In genomic region chr3:45783667-45784066, GRCh38 we compare ENCODE assay signal across 18 cellular contexts. TPM values are rescaled to one million over a fixed set of nuclear protein-coding genes. Genes with fewer than 3 reads are reported as not detected.
A peak's percentile ranks its signal among the peaks of the same experiment; 100 is the strongest.
DNase-seq lines count a peak whose midpoint lies in the region; ATAC-seq, FAIRE-seq and TF ChIP-seq lines count a peak whose summit lies in the region.
"Had no signal": no experiment of that assay in that cellular context is flagged by ENCODE, and none has a peak within 500 bp of the region (broad histone marks: within the 10 kb centered on the region; RNA-seq: fewer than 3 reads in every experiment).

No MANE protein-coding gene starts in this region.

- no peak overlapping the region for H2BK5ac ChIP-seq in H1 (ENCODE audit: low read depth, low read length)

- no peak overlapping the region for H2BK120ac ChIP-seq in H1 (replicated peaks; ENCODE audit: low read depth, low read length)

- H4K5ac ChIP-seq in H1 (ENCODE audit: insufficient read length, low read depth, low read length), result no peak overlapping the region

- H3K4me2 ChIP-seq in PC-3 (ENCODE audit: low read length) (no peak overlapping the region), H1 (ENCODE audit: insufficient read depth in 1 of 2, low read depth in 2 of 2, low read length in 2 of 2) (no peak overlapping the region)
- H3K4me2 ChIP-seq: SK-N-SH had no signal

- no TSS peak for BruUV-seq in PC-3 (replicated peaks; lab: Mats Ljungman, UMichigan)

- no peaks in the 10 kb centered on the region for H3K4me1 Mint-ChIP-seq in osteocyte (ENCODE audit: unreplicated experiment)
- H3K4me1 Mint-ChIP-seq: CD14-positive monocyte had no signal

- H2BK20ac ChIP-seq in H1 (ENCODE audit: low read length), result no peak overlapping the region

- TF ChIP-seq CTCF in GM12873 (IDR thresholded peaks at IDR 0.05; ENCODE audit: insufficient read depth, low read depth, low read length, missing control alignments) (peak; percentile 5), PC-3 (conservative IDR thresholded peaks at IDR 0.05; ENCODE audit: low read depth, low read length) (0 out of 2 replicates have a peak, but pooled peaks have one; percentile 19), H1 (IDR thresholded peaks at IDR 0.05; ENCODE audit: control extremely low read depth in 1 of 3, insufficient read depth in 1 of 3, low read depth in 1 of 3, low read length in 3 of 3) (peak in 2 of 3 experiments; percentile 2 to 36; a peak in 2 of 4 replicates), osteocyte (IDR thresholded peaks at IDR 0.05) (no peak)

- no peak overlapping the region for H3K23ac ChIP-seq in H1 (ENCODE audit: insufficient read length)

- no peak overlapping the region for H3K27ac Mint-ChIP-seq in osteocyte (ENCODE audit: unreplicated experiment)
- H3K27ac Mint-ChIP-seq: CD14-positive monocyte had no signal

- no peak overlapping the region for H3K4me3 ChIP-seq in PC-3 (ENCODE audit: low read length)
- no peak overlapping the region for H3K4me3 ChIP-seq in H1 (ENCODE audit: extremely low read depth in 1 of 4, insufficient read depth in 2 of 4, low read depth in 3 of 4, low read length in 4 of 4)
- H3K4me3 ChIP-seq in effector memory CD4-positive, alpha-beta T cell (ENCODE audit: insufficient read depth, low read depth, low read length, poor library complexity, severe bottlenecking), result no peak overlapping the region

- no peaks in the 10 kb centered on the region for H3K36me3 Mint-ChIP-seq in osteocyte (ENCODE audit: unreplicated experiment)
- H3K36me3 Mint-ChIP-seq: CD14-positive monocyte had no signal

- H3K79me1 ChIP-seq in H1 (ENCODE audit: low read depth, low read length), result no peaks in the 10 kb centered on the region

- H3K4me3 Mint-ChIP-seq in osteocyte (ENCODE audit: unreplicated experiment), result no peak overlapping the region
- H3K4me3 Mint-ChIP-seq: CD14-positive monocyte had no signal

- H3K27ac ChIP-seq in PC-3 (ENCODE audit: low read length) (no peak overlapping the region), H1 (ENCODE audit: low read depth, low read length) (no peak overlapping the region)
- no peak overlapping the region for H3K27ac ChIP-seq in effector memory CD4-positive, alpha-beta T cell (ENCODE audit: insufficient read depth, low read length, poor library complexity, severe bottlenecking)

- no peaks in the 10 kb centered on the region for H3F3A ChIP-seq in PC-3 (ENCODE audit: low read length, unreplicated experiment)

- no peak overlapping the region for H4K91ac ChIP-seq in H1 (replicated peaks; ENCODE audit: insufficient read length, low read length)

- H3K9me3 ChIP-seq in PC-3 (ENCODE audit: low read length) (no peaks in the 10 kb centered on the region), H1 (ENCODE audit: insufficient read depth in 2 of 2, low read depth in 1 of 2, low read length in 1 of 2) (no peaks in the 10 kb centered on the region)
- no peaks in the 10 kb centered on the region for H3K9me3 ChIP-seq in effector memory CD4-positive, alpha-beta T cell (ENCODE audit: control insufficient read depth, low read length)
- H3K9me3 ChIP-seq: SK-N-SH had no signal

- H3K14ac ChIP-seq in H1 (ENCODE audit: insufficient read length), result no peak overlapping the region

- peaks cover 8% of the 10 kb centered on the region for H3K9me3 Mint-ChIP-seq in osteocyte (ENCODE audit: unreplicated experiment)

- 88% methylated on average over 3 of the region's 3 CpGs; no CpG with 5 or more reads in 1 of the 2 experiments for whole genome bisulfite sequencing in H1 (ENCODE audit: extremely low coverage in 1 of 2, insufficient coverage in 1 of 2, insufficient read length in 1 of 2, insufficient replicate concordance in 2 of 2, low coverage in 1 of 2, low lambda C conversion rate in 2 of 2, missing lambda C conversion rate in 1 of 2), 2 experiments

- no peaks in the 10 kb centered on the region for H3K4me1 ChIP-seq in PC-3 (ENCODE audit: insufficient read depth, low read length)
- peaks cover 0 to 2% (median 0%) of the 10 kb centered on the region in 4 experiments; a peak in 1 of 7 replicates for H3K4me1 ChIP-seq in H1 (replicated peaks in 1 of 4; ENCODE audit: control insufficient read depth in 3 of 4, insufficient read depth in 4 of 4, low read length in 3 of 4)
- H3K4me1 ChIP-seq in effector memory CD4-positive, alpha-beta T cell (ENCODE audit: control insufficient read depth, insufficient read depth, low read length, poor library complexity, severe bottlenecking), result no peaks in the 10 kb centered on the region

- no peaks in the 10 kb centered on the region for H3K36me3 ChIP-seq in PC-3 (ENCODE audit: low read depth, low read length)
- no peaks in the 10 kb centered on the region for H3K36me3 ChIP-seq in H1 (ENCODE audit: control insufficient read depth in 2 of 4, insufficient read depth in 4 of 4, low read length in 3 of 4)
- no peaks in the 10 kb centered on the region for H3K36me3 ChIP-seq in effector memory CD4-positive, alpha-beta T cell (ENCODE audit: control insufficient read depth, insufficient read depth, low read length)

- no peak overlapping the region for H3K18ac ChIP-seq in H1 (ENCODE audit: extremely low read depth, low read length)

- CTCF ChIA-PET in PC-3 (lab: Charles Lee) (interaction anchor here (0.6 kb wide), 1 partner anchor 295 kb away, joined by 3 read pairs; no protein-coding TSS in a partner anchor), H1 (lab: Charles Lee; ENCODE audit: partially characterized antibody) (interaction anchor here (1.0 to 1.7 kb wide), 5 partner anchors 10 to 117 kb away, joined by 3 to 7 read pairs (median 4); no protein-coding TSS in a partner anchor)

- no peak overlapping the region for H2AK5ac ChIP-seq in H1 (ENCODE audit: low read depth, low read length)

- no peak overlapping the region for H2BK15ac ChIP-seq in H1 (ENCODE audit: low read length)

- H2BK12ac ChIP-seq in H1 (ENCODE audit: low read depth, low read length), result no peak overlapping the region

- H3K27me3 ChIP-seq in PC-3 (ENCODE audit: low read length) (no peaks in the 10 kb centered on the region), H1 (replicated peaks in 1 of 4; ENCODE audit: control insufficient read depth in 3 of 4, extremely low read depth in 1 of 4, insufficient read depth in 3 of 4, low read length in 3 of 4) (no peaks in the 10 kb centered on the region)
- no peaks in the 10 kb centered on the region for H3K27me3 ChIP-seq in effector memory CD4-positive, alpha-beta T cell (replicated peaks; ENCODE audit: control insufficient read depth, insufficient read depth, low read length, poor library complexity, severe bottlenecking)

- intact Hi-C loops in PC-3 (cut with micrococcal nuclease), result no loop called here

- ATAC-seq in PC-3 (no peak), GM21390 (IDR thresholded peaks at IDR 0.05; ENCODE audit: unreplicated experiment) (no peak)
- ATAC-seq: Panc1 had no signal

- TF ChIP-seq RAD21 in H1 (IDR thresholded peaks at IDR 0.05 in 1 of 2, conservative IDR thresholded peaks at IDR 0.05 in 1 of 2; ENCODE audit: low read depth in 2 of 2, low read length in 2 of 2), result peak; percentile 5 to 23; a peak in 1 of 4 replicates

- H4K8ac ChIP-seq in H1 (ENCODE audit: extremely low read depth, insufficient read depth, low read length), result no peak overlapping the region

- H3K79me2 ChIP-seq in PC-3 (ENCODE audit: low read length), result no peaks in the 10 kb centered on the region
- H3K79me2 ChIP-seq in H1 (ENCODE audit: control insufficient read depth in 1 of 2, insufficient read depth in 2 of 2, low read length in 2 of 2), result no peaks in the 10 kb centered on the region

- TF ChIP-seq POLR2A in H1 (IDR thresholded peaks at IDR 0.05; ENCODE audit: control extremely low read depth in 1 of 2, low read depth in 2 of 2, low read length in 2 of 2), result no peak

- H3K23me2 ChIP-seq in H1 (ENCODE audit: low read depth, low read length), result peaks cover 5% of the 10 kb centered on the region; the same call in 1 of the 2 replicates

- H4K20me1 ChIP-seq in PC-3 (ENCODE audit: low read length) (no peaks in the 10 kb centered on the region), H1 (replicated peaks in 1 of 2; ENCODE audit: control insufficient read depth in 1 of 2, insufficient read depth in 2 of 2, low read length in 2 of 2) (no peaks in the 10 kb centered on the region)

- peak; percentile 72 for FAIRE-seq in H1 (lab: Jason Lieb, UNC)

- H2AFZ ChIP-seq in PC-3 (ENCODE audit: low read length), result no peak overlapping the region
- H2AFZ ChIP-seq in H1 (ENCODE audit: low read length), result no peak overlapping the region

- peaks cover 41% of the 10 kb centered on the region for H3K27me3 Mint-ChIP-seq in osteocyte (ENCODE audit: unreplicated experiment)

- no peak overlapping the region for H3K9ac ChIP-seq in PC-3 (ENCODE audit: low read length)
- H3K9ac ChIP-seq in H1 (replicated peaks in 1 of 4; ENCODE audit: extremely low read depth in 1 of 4, low read depth in 3 of 4, low read length in 3 of 4), result no peak overlapping the region
- H3K9ac ChIP-seq: SK-N-SH had no signal

- TF ChIP-seq EP300 in H1 (IDR thresholded peaks at IDR 0.05; ENCODE audit: borderline replicate concordance in 1 of 2, low read depth in 2 of 2, low read length in 2 of 2), result no peak

- no peaks in the 10 kb centered on the region for H3K9me2 ChIP-seq in PC-3 (replicated peaks; ENCODE audit: low read length)
- H3K9me2 ChIP-seq: SK-N-SH had no signal

- POLR2A ChIA-PET in PC-3 (lab: Charles Lee; ENCODE audit: unreplicated experiment), result no interaction called here
- POLR2A ChIA-PET in H1 (lab: Charles Lee; ENCODE audit: partially characterized antibody), result no interaction called here

- no peak overlapping the region for H3K4ac ChIP-seq in H1 (replicated peaks; ENCODE audit: insufficient read length, low read depth, low read length)

- no peak overlapping the region for H3K56ac ChIP-seq in H1 (replicated peaks; ENCODE audit: insufficient read length, low read depth, low read length)

- DNase-seq in PC-3 (no peak), H1 (ENCODE audit: low read depth in 1 of 2, low spot score in 2 of 2) (no peak), osteocyte (ENCODE audit: extremely low spot score, unreplicated experiment) (peak; percentile 46), NCI-H146 treated with DMSO at 0.1 percent for 48 hours (lab: John Stamatoyannopoulos, UW; ENCODE audit: unreplicated experiment) (no peak)
- no peak for DNase-seq in effector memory CD4-positive, alpha-beta T cell
- DNase-seq: COR-L47, Kasumi-1, NCI-H1105, NCI-H1694 treated with DMSO at 0.1 percent for 48 hours, NCI-H2107, NCI-H2227 treated with DMSO at 0.1 percent for 48 hours, NCI-H524, Right ventricle myocardium superior, SK-N-SH had no signal

RNA-seq across cellular contexts. Expression of gene SLC6A20, which starts 12.7 kb away (rescaled TPM):
- total RNA-seq in PC-3 (2014; rRNA removed) (not detected in 2 replicates), osteocyte (not detected in 2 replicates)
- not detected in 2 replicates for total RNA-seq in H1 (2021; fragmentation: NEBNext Ultra II Directional; extraction: Animal tissue kit (Norgen Biotek cat#: 25700))
- 0.05 and 0.17 TPM in 2 replicates for polyA plus RNA-seq in H1 (2011; rRNA removed)
- polyA plus RNA-seq in H1 (2011; cell fraction: cytosol; rRNA removed), result 0.03 TPM
- polyA plus RNA-seq in H1 (2011; cell fraction: nucleus; rRNA removed), result 0.04 TPM
- 0.07 to 0.46 TPM (median 0.08 TPM) in 3 of 4 replicates, not detected in the other for polyA plus RNA-seq in H1 (2012, experiment 1 of 2)
- not detected for polyA plus RNA-seq in H1 (2012, experiment 2 of 2)
- 0.02 TPM for polyA plus RNA-seq in H1 (2013, experiment 1 of 2)
- polyA plus RNA-seq in H1 (2013, experiment 2 of 2), result 0.06 TPM
- 0.16 TPM in 1 of 2 replicates, not detected in the other for polyA minus RNA-seq in H1 (2011; rRNA and poly(A)+ RNA removed)
- polyA minus RNA-seq in H1 (2011; cell fraction: cytosol; rRNA and poly(A)+ RNA removed), result not detected
- polyA minus RNA-seq in H1 (2011; cell fraction: nucleus; rRNA and poly(A)+ RNA removed), result not detected
- total RNA-seq: Right ventricle myocardium superior had no signal
- polyA plus RNA-seq: CD14-positive monocyte, SK-N-SH had no signal

RNA-seq across cellular contexts. Expression of gene LZTFL1, which starts 58.3 kb away (rescaled TPM):
- total RNA-seq in PC-3 (2014; rRNA removed), result 8.3 and 14.2 TPM in 2 replicates
- total RNA-seq in H1 (2021; fragmentation: NEBNext Ultra II Directional; extraction: Animal tissue kit (Norgen Biotek cat#: 25700)), result 11.5 and 11.8 TPM in 2 replicates
- 8.3 and 8.7 TPM in 2 replicates for polyA plus RNA-seq in H1 (2011; rRNA removed)
- polyA plus RNA-seq in H1 (2011; cell fraction: cytosol; rRNA removed), result 12.9 TPM
- polyA plus RNA-seq in H1 (2011; cell fraction: nucleus; rRNA removed), result 7.4 TPM
- 6.1 to 9.3 TPM (median 7.6 TPM) in 4 replicates for polyA plus RNA-seq in H1 (2012, experiment 1 of 2)
- 0.97 TPM for polyA plus RNA-seq in H1 (2012, experiment 2 of 2)
- polyA plus RNA-seq in H1 (2013, experiment 1 of 2), result 11.9 TPM
- 12.4 TPM for polyA plus RNA-seq in H1 (2013, experiment 2 of 2)
- 11.7 and 15.8 TPM in 2 replicates for polyA minus RNA-seq in H1 (2011; rRNA and poly(A)+ RNA removed)
- 10.2 TPM for polyA minus RNA-seq in H1 (2011; cell fraction: cytosol; rRNA and poly(A)+ RNA removed)
- polyA minus RNA-seq in H1 (2011; cell fraction: nucleus; rRNA and poly(A)+ RNA removed), result 16.7 TPM
- 20.2 and 23.0 TPM in 2 replicates for total RNA-seq in osteocyte
